Comparison of ENCODE assay signal across 1 cellular context in genomic region chr19:40662925-40663711, GRCh38.
TF ChIP-seq lines count a peak whose summit lies in the region.

No MANE protein-coding gene starts in this region.

TF ChIP-seq in WTC11, 78 proteins besides CTCF, POLR2A, EP300 and RAD21 (continued from another document):
- no peak for TF ChIP-seq PRRX2 (CRISPR knock-in tag; IDR thresholded peaks at IDR 0.05)
- TF ChIP-seq JAZF1 (CRISPR knock-in tag; IDR thresholded peaks at IDR 0.05), result no peak
- no peak for TF ChIP-seq IRF1 (CRISPR knock-in tag; IDR thresholded peaks at IDR 0.05)
- TF ChIP-seq, protein P1, sequence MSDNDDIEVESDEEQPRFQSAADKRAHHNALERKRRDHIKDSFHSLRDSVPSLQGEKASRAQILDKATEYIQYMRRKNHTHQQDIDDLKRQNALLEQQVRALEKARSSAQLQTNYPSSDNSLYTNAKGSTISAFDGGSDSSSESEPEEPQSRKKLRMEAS (CRISPR knock-in tag; IDR thresholded peaks at IDR 0.05), result peak; percentile 97
- no peak for TF ChIP-seq ZNF219 (CRISPR knock-in tag; IDR thresholded peaks at IDR 0.05; ENCODE audit: borderline replicate concordance)
- TF ChIP-seq ZNF232 (CRISPR knock-in tag; IDR thresholded peaks at IDR 0.05), result no peak
